ENCODE assay signal across 9 cellular contexts in genomic region chr9:137240321-137240840, GRCh38. TPM values are rescaled to one million over a fixed set of nuclear protein-coding genes. Genes with fewer than 3 reads are reported as not detected.
DNase-seq lines count a peak whose midpoint lies in the region; ATAC-seq and TF ChIP-seq lines count a peak whose summit lies in the region.
"Had no signal": no experiment of that assay in that cellular context is flagged by ENCODE, and none has a peak within 500 bp of the region (broad histone marks: within the 10 kb centered on the region; RNA-seq: fewer than 3 reads in every experiment).

No MANE protein-coding gene starts in this region.

- peak; percentile 27 for ATAC-seq in GM18505 (IDR thresholded peaks at IDR 0.05; ENCODE audit: unreplicated experiment)
- ATAC-seq in HG02970 (IDR thresholded peaks at IDR 0.05; ENCODE audit: low FRiP score, unreplicated experiment), result peak; percentile 17
- ATAC-seq in activated CD8-positive, alpha-beta memory T cell treated with anti-CD3 and anti-CD28 coated beads, Interleukin-2, amount 10 ng/mL, durations not matched to agents 7 days and 5 days, result peak; percentile 22

- no peaks in the 10 kb centered on the region for H3K9me3 Mint-ChIP-seq in activated CD8-positive, alpha-beta memory T cell treated with anti-CD3 and anti-CD28 coated beads, Interleukin-2, amount 10 ng/mL, durations not matched to agents 7 days and 5 days (ENCODE audit: low read depth)

- H3K27ac Mint-ChIP-seq in activated CD8-positive, alpha-beta memory T cell treated with anti-CD3 and anti-CD28 coated beads, Interleukin-2, amount 10 ng/mL, durations not matched to agents 7 days and 5 days, result peak overlapping the region; percentile 70

- no peak for TF ChIP-seq POLR2A in GM18505 (IDR thresholded peaks at IDR 0.05; ENCODE audit: borderline replicate concordance, extremely low read depth, insufficient read depth, insufficient read length)

- H3K27me3 ChIP-seq in esophagus (ENCODE audit: control insufficient read depth in 1 of 2, insufficient read depth in 2 of 2, low read length in 2 of 2), result no peaks in the 10 kb centered on the region

- peaks cover 21% of the 10 kb centered on the region for H3K36me3 Mint-ChIP-seq in activated CD8-positive, alpha-beta memory T cell treated with anti-CD3 and anti-CD28 coated beads, Interleukin-2, amount 10 ng/mL, durations not matched to agents 7 days and 5 days

- peaks cover 0 to 18% of the 10 kb centered on the region in 2 donors for H3K36me3 ChIP-seq in esophagus (ENCODE audit: control insufficient read depth in 2 of 2, insufficient read depth in 2 of 2, low read length in 1 of 2)

- H3K4me3 ChIP-seq in esophagus (ENCODE audit: low read depth in 1 of 2, low read length in 2 of 2), result peak overlapping the region; percentile 67 to 85

- H3K4me1 ChIP-seq in esophagus (ENCODE audit: control insufficient read depth in 2 of 2, insufficient read depth in 2 of 2, low read length in 1 of 2), result peaks cover 7 to 45% of the 10 kb centered on the region in 2 donors

- peaks cover 31% of the 10 kb centered on the region for H3K4me1 Mint-ChIP-seq in activated CD8-positive, alpha-beta memory T cell treated with anti-CD3 and anti-CD28 coated beads, Interleukin-2, amount 10 ng/mL, durations not matched to agents 7 days and 5 days

- in situ Hi-C loops in ACHN (cut with HindIII; ENCODE audit: low pct_ligation_motif_present, low pct_unique_long_range_greater_than_20kb, low sequenced_read_pairs), result no loop called here

- peak overlapping the region; percentile 74 for H3K4me3 Mint-ChIP-seq in activated CD8-positive, alpha-beta memory T cell treated with anti-CD3 and anti-CD28 coated beads, Interleukin-2, amount 10 ng/mL, durations not matched to agents 7 days and 5 days

- no peaks in the 10 kb centered on the region for H3K27me3 Mint-ChIP-seq in activated CD8-positive, alpha-beta memory T cell treated with anti-CD3 and anti-CD28 coated beads, Interleukin-2, amount 10 ng/mL, durations not matched to agents 7 days and 5 days

- H3K9me3 ChIP-seq in esophagus (ENCODE audit: control insufficient read depth in 2 of 2, insufficient read depth in 1 of 2, low read depth in 1 of 2, low read length in 1 of 2), result no peaks in the 10 kb centered on the region

- CTCF ChIA-PET in activated CD8-positive, alpha-beta memory T cell treated with anti-CD3 and anti-CD28 coated beads, Interleukin-2, amount 10 ng/mL, durations not matched to agents 7 days and 5 days (lab: Charles Lee), result interaction anchor here (0.6 to 7.1 kb wide), 24 partner anchors 10 to 511 kb away, joined by 3 to 110 read pairs (median 5); partner anchors contain the start of genes ANAPC2, CYSRT1, DPP7 and MAN1B1

- peak overlapping the region; percentile 91 to 94 for H3K27ac ChIP-seq in esophagus (ENCODE audit: low read depth in 2 of 2, low read length in 1 of 2)

- DNase-seq in ACHN (peak; percentile 64), NCI-H226 (peak; percentile 68), myocyte (ENCODE audit: low read depth) (peak; percentile 92)
- DNase-seq in activated CD8-positive, alpha-beta memory T cell treated with anti-CD3 and anti-CD28 coated beads, Interleukin-2, amount 10 ng/mL, durations not matched to agents 7 days and 5 days, result no peak
- peak in 4 of 6 experiments; percentile 68 to 83 (median 74) for DNase-seq in stimulated activated naive CD4-positive, alpha-beta T cell (lab: John Stamatoyannopoulos, UW)

- WGBS in esophagus, 2 donors, result 0 to 1% methylated on average over 38 to 58 of the region's 58 CpGs

RNA-seq across cellular contexts. Expression of gene TUBB4B, which starts 0.7 kb away (rescaled TPM):
- total RNA-seq in activated CD8-positive, alpha-beta memory T cell treated with anti-CD3 and anti-CD28 coated beads, Interleukin-2, amount 10 ng/mL, durations not matched to agents 7 days and 5 days, result 100 to 1,000 TPM; 353 to 375 TPM
- 100 to 1,000 TPM; 415 to 578 TPM for polyA plus RNA-seq in esophagus
- 211 and 249 TPM in 2 replicates for total RNA-seq in myocyte
- 266 TPM for polyA plus RNA-seq in myocyte (2012)

RNA-seq across cellular contexts. Expression of gene SLC34A3, which starts 9.7 kb away (rescaled TPM):
- total RNA-seq in activated CD8-positive, alpha-beta memory T cell treated with anti-CD3 and anti-CD28 coated beads, Interleukin-2, amount 10 ng/mL, durations not matched to agents 7 days and 5 days, result not detected
- polyA plus RNA-seq in esophagus, result 1 to 10 TPM; 1.3 to 1.6 TPM
- total RNA-seq in myocyte, result 0.56 and 0.62 TPM in 2 replicates
- polyA plus RNA-seq in myocyte (2012), result 0.30 TPM
- total RNA-seq: T-helper 1 cell treated with Interleukin-12 subunit alpha and Interleukin-12 subunit beta and Interleukin-4 antibody, amounts not matched to agents 30 ng/mL and 1 ng/mL, for 36 hours had no signal

RNA-seq across cellular contexts. Expression of gene STPG3, which starts 10.7 kb away (rescaled TPM):
- total RNA-seq in activated CD8-positive, alpha-beta memory T cell treated with anti-CD3 and anti-CD28 coated beads, Interleukin-2, amount 10 ng/mL, durations not matched to agents 7 days and 5 days, result not detected
- polyA plus RNA-seq in esophagus, result not detected
- not detected in 2 replicates for total RNA-seq in myocyte
- 0.42 TPM for polyA plus RNA-seq in myocyte (2012)

RNA-seq across cellular contexts. Expression of gene RNF224, which starts 13.1 kb away (rescaled TPM):
- total RNA-seq in activated CD8-positive, alpha-beta memory T cell treated with anti-CD3 and anti-CD28 coated beads, Interleukin-2, amount 10 ng/mL, durations not matched to agents 7 days and 5 days, result not detected
- polyA plus RNA-seq in esophagus, result 1 to 10 TPM; 3.7 to 5.5 TPM
- not detected in 2 replicates for total RNA-seq in myocyte
- 0.84 TPM for polyA plus RNA-seq in myocyte (2012)
- total RNA-seq: T-helper 1 cell treated with Interleukin-12 subunit alpha and Interleukin-12 subunit beta and Interleukin-4 antibody, amounts not matched to agents 30 ng/mL and 1 ng/mL, for 36 hours had no signal

RNA-seq across cellular contexts. Expression of gene NELFB, which starts 14.7 kb away (rescaled TPM):
- 10 to 100 TPM; 70.8 to 75.3 TPM for total RNA-seq in activated CD8-positive, alpha-beta memory T cell treated with anti-CD3 and anti-CD28 coated beads, Interleukin-2, amount 10 ng/mL, durations not matched to agents 7 days and 5 days
- 10 to 100 TPM; 31.7 to 34.7 TPM for polyA plus RNA-seq in esophagus
- total RNA-seq in myocyte, result 37.3 and 48.3 TPM in 2 replicates
- 53.0 TPM for polyA plus RNA-seq in myocyte (2012)
